1 cellular context compared by ENCODE assay signal in the genomic region with DNA sequence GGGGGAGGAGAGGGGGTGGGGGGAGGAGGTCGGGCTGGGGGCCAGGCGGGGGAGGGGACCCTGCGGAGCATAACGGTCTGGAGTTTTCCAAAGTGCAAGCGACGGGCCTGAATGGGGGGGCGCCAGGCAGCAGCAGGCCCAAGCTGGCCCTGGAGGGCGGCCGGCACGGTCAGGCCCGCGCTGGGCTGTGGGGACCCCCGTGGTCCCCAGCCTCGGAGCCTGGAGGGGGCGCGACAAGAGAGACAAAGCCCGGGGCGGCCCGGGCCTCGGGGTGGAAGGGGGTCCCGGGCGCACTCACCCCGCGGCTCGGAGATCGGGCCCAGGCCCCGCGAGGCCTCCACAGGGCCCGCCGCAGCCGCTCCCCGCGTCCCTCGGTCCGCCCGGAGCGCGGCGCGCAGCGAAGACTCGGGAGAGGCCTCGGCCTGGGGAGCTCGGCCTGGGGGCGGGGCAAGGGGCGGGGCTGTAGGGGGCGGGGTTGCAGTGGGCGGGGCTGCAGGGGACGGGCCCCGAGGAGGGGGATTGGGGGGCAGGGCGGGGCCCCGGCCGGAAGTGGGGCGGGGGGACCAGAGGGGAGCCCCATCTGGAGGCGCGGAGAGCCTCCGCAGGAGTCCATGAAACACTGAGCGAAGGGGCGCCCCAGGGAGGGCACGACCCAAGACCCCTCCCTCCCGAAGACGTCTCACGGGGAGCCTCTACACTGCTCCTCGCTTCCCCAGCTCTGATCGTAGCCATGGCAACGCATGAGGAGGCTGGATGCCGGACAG.
TF ChIP-seq lines count a peak whose summit lies in the region.

No MANE protein-coding gene starts in this region.

TF ChIP-seq in K562, 482 proteins besides CTCF, POLR2A, EP300 and RAD21 (continues in another document):
- TF ChIP-seq, protein P1, sequence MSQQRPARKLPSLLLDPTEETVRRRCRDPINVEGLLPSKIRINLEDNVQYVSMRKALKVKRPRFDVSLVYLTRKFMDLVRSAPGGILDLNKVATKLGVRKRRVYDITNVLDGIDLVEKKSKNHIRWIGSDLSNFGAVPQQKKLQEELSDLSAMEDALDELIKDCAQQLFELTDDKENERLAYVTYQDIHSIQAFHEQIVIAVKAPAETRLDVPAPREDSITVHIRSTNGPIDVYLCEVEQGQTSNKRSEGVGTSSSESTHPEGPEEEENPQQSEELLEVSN (IDR thresholded peaks at IDR 0.05; ENCODE audit: borderline replicate concordance in 1 of 2, extremely low read depth in 1 of 2, insufficient read depth in 1 of 2, insufficient read length in 1 of 2, low read depth in 1 of 2, low read length in 1 of 2, poor library complexity in 1 of 2, severe bottlenecking in 1 of 2) = peak in 1 of 2 experiments; percentile 53
- TF ChIP-seq NR2C2 (CRISPR knock-in tag; IDR thresholded peaks at IDR 0.05) (no peak), NR2C2 (tag; IDR thresholded peaks at IDR 0.05) (peak; percentile 30; the same call in 1 of the 2 replicates), ZNF507 (tag; conservative IDR thresholded peaks at IDR 0.05) (no peak), PHF8 (IDR thresholded peaks at IDR 0.05; ENCODE audit: borderline replicate concordance, low read length) (peak; percentile 87; the same call in 1 of the 2 replicates), ZNF644 (tag; IDR thresholded peaks at IDR 0.05; ENCODE audit: low read depth) (no peak), ESRRB (CRISPR knock-in tag; IDR thresholded peaks at IDR 0.05; ENCODE audit: borderline replicate concordance) (no peak), ZNF354B (CRISPR knock-in tag; IDR thresholded peaks at IDR 0.05) (no peak), MYC (IDR thresholded peaks at IDR 0.05; ENCODE audit: low read depth, low read length) (peak; percentile 16; the same call in 1 of the 2 replicates), MYC (CRISPR knock-in tag; IDR thresholded peaks at IDR 0.05; ENCODE audit: borderline replicate concordance, low read depth) (no peak), GABPA (tag; conservative IDR thresholded peaks at IDR 0.05; ENCODE audit: low read depth) (peak; percentile 79), SNIP1 (IDR thresholded peaks at IDR 0.05; ENCODE audit: low read depth) (no peak), RFX7 (CRISPR knock-in tag; IDR thresholded peaks at IDR 0.05) (no peak), BDP1 (IDR thresholded peaks at IDR 0.05; ENCODE audit: insufficient read depth, insufficient read length) (no peak), SRSF9 (IDR thresholded peaks at IDR 0.05; ENCODE audit: borderline replicate concordance, low read depth, low read length) (no peak), NFRKB (IDR thresholded peaks at IDR 0.05; ENCODE audit: low read depth) (no peak), CXXC5 (CRISPR knock-in tag; IDR thresholded peaks at IDR 0.05) (peak; percentile 75), MAZ (CRISPR knock-in tag; conservative IDR thresholded peaks at IDR 0.05 in 1 of 2, IDR thresholded peaks at IDR 0.05 in 1 of 2) (peak; percentile 18 to 73; a peak in 3 of 4 replicates), MCM3 (IDR thresholded peaks at IDR 0.05) (no peak), KDM1A (IDR thresholded peaks at IDR 0.05) (no peak), ZFP1 (CRISPR knock-in tag; IDR thresholded peaks at IDR 0.05) (no peak), ZNF311 (CRISPR knock-in tag; IDR thresholded peaks at IDR 0.05) (no peak), NBN (IDR thresholded peaks at IDR 0.05; ENCODE audit: low read depth) (no peak), FOXA3 (CRISPR knock-in tag; conservative IDR thresholded peaks at IDR 0.05 in 1 of 2, IDR thresholded peaks at IDR 0.05 in 1 of 2) (no peak), ZNF263 (CRISPR knock-in tag; IDR thresholded peaks at IDR 0.05; ENCODE audit: borderline replicate concordance) (no peak), TAF1 (IDR thresholded peaks at IDR 0.05; ENCODE audit: control insufficient read depth, extremely low read depth, insufficient read depth, low read length, severe bottlenecking) (peak; percentile 77), TAF15 (IDR thresholded peaks at IDR 0.05; ENCODE audit: low read depth, low read length) (no peak), MXI1 (IDR thresholded peaks at IDR 0.05; ENCODE audit: low read depth, low read length) (peak; percentile 30; the same call in 1 of the 2 replicates), COPS2 (conservative IDR thresholded peaks at IDR 0.05) (no peak), MCM5 (IDR thresholded peaks at IDR 0.05; ENCODE audit: low read depth) (no peak), IRF2 (CRISPR knock-in tag; IDR thresholded peaks at IDR 0.05) (no peak), ZNF586 (CRISPR knock-in tag; conservative IDR thresholded peaks at IDR 0.05) (no peak), POLR3A (IDR thresholded peaks at IDR 0.05; ENCODE audit: borderline replicate concordance, extremely low read depth, insufficient read depth, insufficient read length) (no peak), DACH1 (IDR thresholded peaks at IDR 0.05; ENCODE audit: partially characterized antibody) (no peak), KDM5B (IDR thresholded peaks at IDR 0.05; ENCODE audit: insufficient replicate concordance, low read depth, low read length) (peak; percentile 47), HIVEP1 (CRISPR knock-in tag; IDR thresholded peaks at IDR 0.05) (no peak)
- TF ChIP-seq, protein P2, sequence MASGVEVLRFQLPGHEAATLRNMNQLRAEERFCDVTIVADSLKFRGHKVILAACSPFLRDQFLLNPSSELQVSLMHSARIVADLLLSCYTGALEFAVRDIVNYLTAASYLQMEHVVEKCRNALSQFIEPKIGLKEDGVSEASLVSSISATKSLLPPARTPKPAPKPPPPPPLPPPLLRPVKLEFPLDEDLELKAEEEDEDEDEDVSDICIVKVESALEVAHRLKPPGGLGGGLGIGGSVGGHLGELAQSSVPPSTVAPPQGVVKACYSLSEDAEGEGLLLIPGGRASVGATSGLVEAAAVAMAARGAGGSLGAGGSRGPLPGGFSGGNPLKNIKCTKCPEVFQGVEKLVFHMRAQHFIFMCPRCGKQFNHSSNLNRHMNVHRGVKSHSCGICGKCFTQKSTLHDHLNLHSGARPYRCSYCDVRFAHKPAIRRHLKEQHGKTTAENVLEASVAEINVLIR (CRISPR knock-in tag; IDR thresholded peaks at IDR 0.05) = no peak
- TF ChIP-seq, protein P3, sequence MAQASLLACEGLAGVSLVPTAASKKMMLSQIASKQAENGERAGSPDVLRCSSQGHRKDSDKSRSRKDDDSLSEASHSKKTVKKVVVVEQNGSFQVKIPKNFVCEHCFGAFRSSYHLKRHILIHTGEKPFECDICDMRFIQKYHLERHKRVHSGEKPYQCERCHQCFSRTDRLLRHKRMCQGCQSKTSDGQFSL (CRISPR knock-in tag; IDR thresholded peaks at IDR 0.05) = peak; percentile 69; the same call in 1 of the 2 replicates
- TF ChIP-seq, protein P3 (tag; IDR thresholded peaks at IDR 0.05) = peak in 1 of 2 experiments; percentile 93; a peak in 2 of 4 replicates
- TF ChIP-seq, protein P4, sequence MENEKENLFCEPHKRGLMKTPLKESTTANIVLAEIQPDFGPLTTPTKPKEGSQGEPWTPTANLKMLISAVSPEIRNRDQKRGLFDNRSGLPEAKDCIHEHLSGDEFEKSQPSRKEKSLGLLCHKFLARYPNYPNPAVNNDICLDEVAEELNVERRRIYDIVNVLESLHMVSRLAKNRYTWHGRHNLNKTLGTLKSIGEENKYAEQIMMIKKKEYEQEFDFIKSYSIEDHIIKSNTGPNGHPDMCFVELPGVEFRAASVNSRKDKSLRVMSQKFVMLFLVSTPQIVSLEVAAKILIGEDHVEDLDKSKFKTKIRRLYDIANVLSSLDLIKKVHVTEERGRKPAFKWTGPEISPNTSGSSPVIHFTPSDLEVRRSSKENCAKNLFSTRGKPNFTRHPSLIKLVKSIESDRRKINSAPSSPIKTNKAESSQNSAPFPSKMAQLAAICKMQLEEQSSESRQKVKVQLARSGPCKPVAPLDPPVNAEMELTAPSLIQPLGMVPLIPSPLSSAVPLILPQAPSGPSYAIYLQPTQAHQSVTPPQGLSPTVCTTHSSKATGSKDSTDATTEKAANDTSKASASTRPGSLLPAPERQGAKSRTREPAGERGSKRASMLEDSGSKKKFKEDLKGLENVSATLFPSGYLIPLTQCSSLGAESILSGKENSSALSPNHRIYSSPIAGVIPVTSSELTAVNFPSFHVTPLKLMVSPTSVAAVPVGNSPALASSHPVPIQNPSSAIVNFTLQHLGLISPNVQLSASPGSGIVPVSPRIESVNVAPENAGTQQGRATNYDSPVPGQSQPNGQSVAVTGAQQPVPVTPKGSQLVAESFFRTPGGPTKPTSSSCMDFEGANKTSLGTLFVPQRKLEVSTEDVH (IDR thresholded peaks at IDR 0.05; ENCODE audit: low read depth, partially characterized antibody) = no peak
- TF ChIP-seq, protein P5, sequence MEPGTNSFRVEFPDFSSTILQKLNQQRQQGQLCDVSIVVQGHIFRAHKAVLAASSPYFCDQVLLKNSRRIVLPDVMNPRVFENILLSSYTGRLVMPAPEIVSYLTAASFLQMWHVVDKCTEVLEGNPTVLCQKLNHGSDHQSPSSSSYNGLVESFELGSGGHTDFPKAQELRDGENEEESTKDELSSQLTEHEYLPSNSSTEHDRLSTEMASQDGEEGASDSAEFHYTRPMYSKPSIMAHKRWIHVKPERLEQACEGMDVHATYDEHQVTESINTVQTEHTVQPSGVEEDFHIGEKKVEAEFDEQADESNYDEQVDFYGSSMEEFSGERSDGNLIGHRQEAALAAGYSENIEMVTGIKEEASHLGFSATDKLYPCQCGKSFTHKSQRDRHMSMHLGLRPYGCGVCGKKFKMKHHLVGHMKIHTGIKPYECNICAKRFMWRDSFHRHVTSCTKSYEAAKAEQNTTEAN (CRISPR knock-in tag; IDR thresholded peaks at IDR 0.05) = no peak
- TF ChIP-seq, protein P6, sequence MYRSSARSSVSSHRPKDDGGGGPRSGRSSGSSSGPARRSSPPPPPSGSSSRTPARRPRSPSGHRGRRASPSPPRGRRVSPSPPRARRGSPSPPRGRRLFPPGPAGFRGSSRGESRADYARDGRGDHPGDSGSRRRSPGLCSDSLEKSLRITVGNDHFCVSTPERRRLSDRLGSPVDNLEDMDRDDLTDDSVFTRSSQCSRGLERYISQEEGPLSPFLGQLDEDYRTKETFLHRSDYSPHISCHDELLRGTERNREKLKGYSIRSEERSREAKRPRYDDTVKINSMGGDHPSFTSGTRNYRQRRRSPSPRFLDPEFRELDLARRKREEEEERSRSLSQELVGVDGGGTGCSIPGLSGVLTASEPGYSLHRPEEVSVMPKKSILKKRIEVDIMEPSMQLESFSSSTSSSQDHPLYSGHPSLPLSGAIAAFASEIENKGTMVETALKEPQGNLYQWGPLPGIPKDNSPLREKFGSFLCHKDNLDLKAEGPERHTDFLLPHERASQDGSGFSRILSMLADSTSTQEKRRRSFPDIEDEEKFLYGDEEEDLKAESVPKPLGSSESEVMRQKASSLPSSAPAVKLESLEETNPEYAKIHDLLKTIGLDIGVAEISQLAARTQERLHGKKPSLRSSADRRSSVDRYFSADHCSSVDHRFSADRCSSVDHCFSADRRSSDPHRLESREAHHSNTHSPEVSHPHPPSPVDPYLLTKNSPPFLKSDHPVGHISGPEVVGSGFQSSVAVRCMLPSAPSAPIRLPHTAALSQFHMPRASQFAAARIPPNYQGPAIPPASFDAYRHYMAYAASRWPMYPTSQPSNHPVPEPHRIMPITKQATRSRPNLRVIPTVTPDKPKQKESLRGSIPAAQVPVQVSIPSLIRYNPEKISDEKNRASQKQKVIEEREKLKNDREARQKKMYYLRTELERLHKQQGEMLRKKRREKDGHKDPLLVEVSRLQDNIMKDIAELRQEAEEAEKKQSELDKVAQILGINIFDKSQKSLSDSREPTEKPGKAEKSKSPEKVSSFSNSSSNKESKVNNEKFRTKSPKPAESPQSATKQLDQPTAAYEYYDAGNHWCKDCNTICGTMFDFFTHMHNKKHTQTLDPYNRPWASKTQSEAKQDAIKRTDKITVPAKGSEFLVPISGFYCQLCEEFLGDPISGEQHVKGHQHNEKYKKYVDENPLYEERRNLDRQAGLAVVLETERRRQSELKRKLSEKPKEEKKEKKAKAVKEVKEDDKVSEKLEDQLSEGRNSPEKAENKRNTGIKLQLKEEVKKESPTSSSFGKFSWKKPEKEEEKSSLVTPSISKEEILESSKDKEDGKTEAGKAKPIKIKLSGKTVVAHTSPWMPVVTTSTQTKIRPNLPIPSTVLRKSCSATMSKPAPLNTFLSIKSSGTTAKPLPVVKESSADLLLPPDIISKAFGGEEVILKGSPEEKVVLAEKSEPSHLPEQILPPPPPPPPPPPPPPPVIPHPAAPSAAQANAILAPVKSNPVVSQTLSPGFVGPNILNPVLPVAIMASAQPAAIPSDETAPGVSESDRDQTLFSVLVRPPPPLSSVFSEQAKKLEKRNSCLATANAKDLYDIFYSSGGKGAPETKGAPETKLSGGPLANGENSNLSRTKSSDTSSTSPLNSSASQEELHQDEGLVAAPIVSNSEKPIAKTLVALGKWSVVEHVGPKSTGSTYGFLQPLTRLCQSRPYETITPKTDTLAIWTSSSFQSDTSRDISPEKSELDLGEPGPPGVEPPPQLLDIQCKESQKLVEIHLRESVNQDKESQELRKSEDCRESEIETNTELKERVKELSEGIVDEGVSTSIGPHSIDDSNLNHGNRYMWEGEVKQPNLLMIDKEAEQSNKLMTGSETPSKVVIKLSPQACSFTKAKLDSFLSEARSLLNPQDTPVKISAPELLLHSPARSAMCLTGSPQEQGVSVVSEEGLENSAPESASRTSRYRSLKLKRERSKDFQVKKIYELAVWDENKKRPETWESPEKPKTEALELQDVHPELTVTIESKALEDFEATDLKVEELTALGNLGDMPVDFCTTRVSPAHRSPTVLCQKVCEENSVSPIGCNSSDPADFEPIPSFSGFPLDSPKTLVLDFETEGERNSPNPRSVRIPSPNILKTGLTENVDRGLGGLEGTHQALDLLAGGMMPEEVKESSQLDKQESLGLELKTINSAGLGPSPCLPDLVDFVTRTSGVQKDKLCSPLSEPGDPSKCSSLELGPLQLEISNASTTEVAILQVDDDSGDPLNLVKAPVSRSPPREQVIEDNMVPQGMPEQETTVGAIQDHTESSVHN (IDR thresholded peaks at IDR 0.05; ENCODE audit: borderline replicate concordance in 1 of 2, low read depth in 1 of 2) = no peak
- TF ChIP-seq, protein P7, sequence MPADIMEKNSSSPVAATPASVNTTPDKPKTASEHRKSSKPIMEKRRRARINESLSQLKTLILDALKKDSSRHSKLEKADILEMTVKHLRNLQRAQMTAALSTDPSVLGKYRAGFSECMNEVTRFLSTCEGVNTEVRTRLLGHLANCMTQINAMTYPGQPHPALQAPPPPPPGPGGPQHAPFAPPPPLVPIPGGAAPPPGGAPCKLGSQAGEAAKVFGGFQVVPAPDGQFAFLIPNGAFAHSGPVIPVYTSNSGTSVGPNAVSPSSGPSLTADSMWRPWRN (IDR thresholded peaks at IDR 0.05; ENCODE audit: low read depth) = no peak
- TF ChIP-seq, protein P8, sequence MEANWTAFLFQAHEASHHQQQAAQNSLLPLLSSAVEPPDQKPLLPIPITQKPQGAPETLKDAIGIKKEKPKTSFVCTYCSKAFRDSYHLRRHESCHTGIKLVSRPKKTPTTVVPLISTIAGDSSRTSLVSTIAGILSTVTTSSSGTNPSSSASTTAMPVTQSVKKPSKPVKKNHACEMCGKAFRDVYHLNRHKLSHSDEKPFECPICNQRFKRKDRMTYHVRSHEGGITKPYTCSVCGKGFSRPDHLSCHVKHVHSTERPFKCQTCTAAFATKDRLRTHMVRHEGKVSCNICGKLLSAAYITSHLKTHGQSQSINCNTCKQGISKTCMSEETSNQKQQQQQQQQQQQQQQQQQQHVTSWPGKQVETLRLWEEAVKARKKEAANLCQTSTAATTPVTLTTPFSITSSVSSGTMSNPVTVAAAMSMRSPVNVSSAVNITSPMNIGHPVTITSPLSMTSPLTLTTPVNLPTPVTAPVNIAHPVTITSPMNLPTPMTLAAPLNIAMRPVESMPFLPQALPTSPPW (CRISPR knock-in tag; IDR thresholded peaks at IDR 0.05) = peak; percentile 95
